1 cellular context compared by ENCODE assay signal in genomic region chr3:66426135-66426534, GRCh38.
TF ChIP-seq lines count a peak whose summit lies in the region.

No MANE protein-coding gene starts in this region.

TF ChIP-seq in GM12878, 131 proteins besides CTCF, POLR2A, EP300 and RAD21 (continued from another document):
- TF ChIP-seq MXI1 (IDR thresholded peaks at IDR 0.05; ENCODE audit: low read depth, low read length) = no peak
